ENCODE assay signal across 8 cellular contexts in the genomic region with DNA sequence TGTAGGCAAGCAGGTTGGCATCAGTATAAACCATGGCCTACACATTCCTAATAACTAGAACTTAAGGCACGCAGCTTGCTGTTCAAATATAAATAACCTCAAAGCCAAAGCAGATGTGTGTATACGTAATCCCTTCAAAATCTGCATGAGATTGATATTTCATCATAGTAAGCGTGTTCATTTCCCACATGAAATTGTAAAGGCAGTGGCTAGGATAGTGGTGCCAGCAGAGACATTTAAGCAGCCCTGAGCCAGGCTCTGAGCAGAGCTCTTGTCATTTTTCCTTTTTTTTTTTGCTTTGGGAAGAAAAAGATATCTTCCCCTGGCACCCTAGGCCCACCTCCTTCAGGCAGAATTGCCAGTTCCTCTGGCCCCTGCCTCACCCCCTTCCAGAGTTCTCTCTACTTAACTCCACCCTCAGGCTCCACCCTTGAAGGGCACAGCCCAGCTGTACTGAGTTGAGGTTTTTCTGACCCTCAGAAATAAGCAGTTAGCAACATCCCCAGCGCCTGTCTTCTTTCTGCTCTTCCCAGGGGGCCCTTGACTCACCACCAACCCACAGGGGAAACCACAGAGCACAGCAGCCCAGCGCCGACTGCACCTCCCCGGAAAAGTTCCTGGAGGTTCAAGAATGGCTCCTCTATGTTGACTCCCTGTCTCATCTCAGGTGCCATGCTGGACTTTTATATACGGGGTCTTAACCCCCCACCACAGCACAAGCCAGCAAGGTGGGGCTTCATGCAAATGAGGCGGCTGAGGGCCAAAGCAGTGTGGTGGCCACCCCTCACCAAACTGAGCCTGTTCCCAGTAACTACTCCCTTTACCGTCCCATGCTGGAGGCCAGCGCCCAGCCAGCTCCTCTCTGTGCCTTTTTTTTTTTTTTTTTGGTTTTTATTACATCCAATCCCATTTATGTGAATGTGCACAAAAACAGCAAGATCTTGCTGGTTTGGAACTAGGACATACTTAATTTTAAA.
DNase-seq lines count a peak whose midpoint lies in the region; ATAC-seq and TF ChIP-seq lines count a peak whose summit lies in the region.

No MANE protein-coding gene starts in this region.

- H3K9me3 Mint-ChIP-seq in activated CD4-positive, alpha-beta T cell treated with anti-CD3 and anti-CD28 coated beads for 36 hours (ENCODE audit: low read depth), result no peaks in the 10 kb centered on the region
- H3K9me3 Mint-ChIP-seq in activated CD4-positive, alpha-beta memory T cell treated with anti-CD3 and anti-CD28 coated beads for 36 hours, result no peaks in the 10 kb centered on the region
- H3K9me3 Mint-ChIP-seq in endothelial cell (ENCODE audit: unreplicated experiment), result no peaks in the 10 kb centered on the region

- no peaks in the 10 kb centered on the region for H3K36me3 Mint-ChIP-seq in activated CD4-positive, alpha-beta T cell treated with anti-CD3 and anti-CD28 coated beads for 36 hours (ENCODE audit: low read depth)
- no peaks in the 10 kb centered on the region for H3K36me3 Mint-ChIP-seq in activated CD4-positive, alpha-beta memory T cell treated with anti-CD3 and anti-CD28 coated beads for 36 hours
- H3K36me3 Mint-ChIP-seq in endothelial cell (ENCODE audit: low read depth, unreplicated experiment), result no peaks in the 10 kb centered on the region

- H3K27ac ChIP-seq in gastroesophageal sphincter, result peak overlapping the region in 3 of 4 donors; percentile 17 to 56 (median 24)

- intact Hi-C loops in activated CD4-positive, alpha-beta T cell treated with anti-CD3 and anti-CD28 coated beads for 36 hours (cut with DNase I, micrococcal nuclease), result loop anchor here in 1 of 2 experiments (2.0 kb wide), 1 partner anchor 20 kb away; no protein-coding TSS in a partner anchor
- intact Hi-C loops in activated CD4-positive, alpha-beta memory T cell treated with anti-CD3 and anti-CD28 coated beads for 36 hours (cut with micrococcal nuclease), result no loop called here

- ATAC-seq in activated CD4-positive, alpha-beta T cell treated with anti-CD3 and anti-CD28 coated beads for 36 hours, result peak; percentile 61
- ATAC-seq in HG03558 (IDR thresholded peaks at IDR 0.05; ENCODE audit: extremely low read depth, unreplicated experiment), result peak; percentile 62
- peak; percentile 69 for ATAC-seq in gastroesophageal sphincter

- peak; percentile 69 for DNase-seq in activated CD4-positive, alpha-beta T cell treated with anti-CD3 and anti-CD28 coated beads for 36 hours
- no peak for DNase-seq in activated CD4-positive, alpha-beta T cell treated with anti-CD3 and anti-CD28 coated beads for 1 hour
- DNase-seq in activated CD4-positive, alpha-beta memory T cell treated with anti-CD3 and anti-CD28 coated beads for 36 hours, result peak; percentile 68
- peak; percentile 0 for DNase-seq in stimulated activated CD8-positive, alpha-beta memory T cell treated with anti-CD3 and anti-CD28 coated beads, Interleukin-7, amount 100 ng/mL, for 24 hours (ENCODE audit: low read depth)
- DNase-seq in NCI-H82 (lab: John Stamatoyannopoulos, UW), result no peak
- no peak for DNase-seq in endothelial cell (ENCODE audit: low spot score)

- H3K36me3 ChIP-seq in gastroesophageal sphincter, result no peaks in the 10 kb centered on the region

- no peak overlapping the region for H3K4me3 Mint-ChIP-seq in activated CD4-positive, alpha-beta T cell treated with anti-CD3 and anti-CD28 coated beads for 36 hours
- no peak overlapping the region for H3K4me3 Mint-ChIP-seq in activated CD4-positive, alpha-beta memory T cell treated with anti-CD3 and anti-CD28 coated beads for 36 hours
- no peak overlapping the region for H3K4me3 Mint-ChIP-seq in endothelial cell (ENCODE audit: unreplicated experiment)

- TF ChIP-seq CTCF in gastroesophageal sphincter (IDR thresholded peaks at IDR 0.05) (no peak), endothelial cell (IDR thresholded peaks at IDR 0.05; ENCODE audit: unreplicated experiment) (no peak)

- no peaks in the 10 kb centered on the region for H3K27me3 ChIP-seq in gastroesophageal sphincter

- peaks cover 51% of the 10 kb centered on the region for H3K4me1 Mint-ChIP-seq in activated CD4-positive, alpha-beta T cell treated with anti-CD3 and anti-CD28 coated beads for 36 hours
- H3K4me1 Mint-ChIP-seq in activated CD4-positive, alpha-beta memory T cell treated with anti-CD3 and anti-CD28 coated beads for 36 hours (ENCODE audit: low read depth), result peaks cover 48% of the 10 kb centered on the region
- peaks cover 12% of the 10 kb centered on the region for H3K4me1 Mint-ChIP-seq in endothelial cell (ENCODE audit: unreplicated experiment)

- H3K9me3 ChIP-seq in gastroesophageal sphincter, result no peaks in the 10 kb centered on the region

- H3K27me3 Mint-ChIP-seq in activated CD4-positive, alpha-beta T cell treated with anti-CD3 and anti-CD28 coated beads for 36 hours, result no peaks in the 10 kb centered on the region
- no peaks in the 10 kb centered on the region for H3K27me3 Mint-ChIP-seq in activated CD4-positive, alpha-beta memory T cell treated with anti-CD3 and anti-CD28 coated beads for 36 hours
- H3K27me3 Mint-ChIP-seq in endothelial cell (ENCODE audit: unreplicated experiment), result no peaks in the 10 kb centered on the region

- peak overlapping the region; percentile 22 for H3K27ac Mint-ChIP-seq in activated CD4-positive, alpha-beta T cell treated with anti-CD3 and anti-CD28 coated beads for 36 hours
- H3K27ac Mint-ChIP-seq in activated CD4-positive, alpha-beta memory T cell treated with anti-CD3 and anti-CD28 coated beads for 36 hours, result no peak overlapping the region
- H3K27ac Mint-ChIP-seq in endothelial cell (ENCODE audit: unreplicated experiment), result no peak overlapping the region

- TF ChIP-seq POLR2A in gastroesophageal sphincter (IDR thresholded peaks at IDR 0.05), result no peak

- POLR2A ChIA-PET in activated CD4-positive, alpha-beta T cell treated with anti-CD3 and anti-CD28 coated beads for 36 hours (lab: Charles Lee), result no interaction called here
- POLR2A ChIA-PET in activated CD4-positive, alpha-beta memory T cell treated with anti-CD3 and anti-CD28 coated beads for 36 hours (lab: Charles Lee), result no interaction called here

- CTCF ChIA-PET in activated CD4-positive, alpha-beta T cell treated with anti-CD3 and anti-CD28 coated beads for 36 hours (lab: Charles Lee), result interaction anchor here (0.7 to 1.6 kb wide), 4 partner anchors 9 to 45 kb away, joined by 3 to 9 read pairs (median 3); no protein-coding TSS in a partner anchor
- CTCF ChIA-PET in activated CD4-positive, alpha-beta memory T cell treated with anti-CD3 and anti-CD28 coated beads for 36 hours (lab: Charles Lee), result interaction anchor here (1.0 kb wide), 1 partner anchor 205 kb away, joined by 3 read pairs; no protein-coding TSS in a partner anchor

- WGBS in gastroesophageal sphincter (ENCODE audit: low coverage in 1 of 2), 2 donors, result 75 to 87% methylated on average over 4 of the region's 11 CpGs

- no peak overlapping the region for H3K4me3 ChIP-seq in gastroesophageal sphincter

- TF ChIP-seq EP300 in gastroesophageal sphincter (IDR thresholded peaks at IDR 0.05), result no peak

- H3K4me1 ChIP-seq in gastroesophageal sphincter, result peaks cover 0 to 17% (median 0%) of the 10 kb centered on the region in 3 donors

Comparison
In these comparisons a context has a peak if more than half of its experiments do, and no peak if none do; other contexts are left out.
1. DNase-seq: peak in activated CD4-positive, alpha-beta T cell treated with anti-CD3 and anti-CD28 coated beads for 36 hours (single experiment), activated CD4-positive, alpha-beta memory T cell treated with anti-CD3 and anti-CD28 coated beads for 36 hours (single experiment) and stimulated activated CD8-positive, alpha-beta memory T cell treated with anti-CD3 and anti-CD28 coated beads, Interleukin-7, amount 100 ng/mL, for 24 hours (single experiment); none in activated CD4-positive, alpha-beta T cell treated with anti-CD3 and anti-CD28 coated beads for 1 hour (single experiment), NCI-H82 (single experiment) and endothelial cell (single experiment).
2. Peak in every context shown above with its lines, with median percentiles within 50 percentile points of each other: ATAC-seq.